17 cellular contexts compared by ENCODE assay signal in the genomic region with DNA sequence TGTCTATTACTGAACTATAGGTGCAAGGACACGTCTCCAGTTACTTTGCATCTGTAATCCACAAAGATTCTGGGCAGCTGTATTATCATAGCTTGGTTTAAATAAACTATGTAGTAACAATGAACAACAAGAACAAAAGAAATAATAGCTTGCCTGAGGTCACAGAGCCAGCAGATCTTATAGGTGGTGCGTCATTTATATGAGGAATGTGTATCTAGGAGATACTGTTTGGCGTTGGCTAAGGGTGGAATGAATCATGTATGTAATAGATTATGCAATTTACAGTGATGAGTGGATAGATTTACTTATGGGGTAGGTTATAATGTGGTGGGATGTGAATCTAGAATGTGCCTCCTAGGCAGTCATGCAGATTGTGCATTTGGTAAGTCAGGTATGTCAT. TPM values are rescaled to one million over a fixed set of nuclear protein-coding genes. Genes with fewer than 3 reads are reported as not detected.
DNase-seq lines count a peak whose midpoint lies in the region; ATAC-seq and TF ChIP-seq lines count a peak whose summit lies in the region.
"Had no signal": no experiment of that assay in that cellular context is flagged by ENCODE, and none has a peak within 500 bp of the region (broad histone marks: within the 10 kb centered on the region; RNA-seq: fewer than 3 reads in every experiment).

No MANE protein-coding gene starts in this region.

- H3K4me3 ChIP-seq in AG09309 (ENCODE audit: control insufficient read depth, low read depth, low read length) (no peak overlapping the region), astrocyte of the cerebellum (ENCODE audit: low read depth, low read length) (no peak overlapping the region)
- H3K4me3 ChIP-seq: esophagus squamous epithelium, ovary had no signal

- no peaks in the 10 kb centered on the region for H3K36me3 Mint-ChIP-seq in endothelial cell (ENCODE audit: low read depth, unreplicated experiment)
- H3K36me3 Mint-ChIP-seq: activated naive CD8-positive, alpha-beta T cell had no signal

- H3K27ac Mint-ChIP-seq in endothelial cell (ENCODE audit: unreplicated experiment) = no peak overlapping the region
- H3K27ac Mint-ChIP-seq: activated B cell treated with CpG ODN at 0.5 μM for 24 hours; activated naive CD8-positive, alpha-beta T cell had no signal

- peak; percentile 40 for DNase-seq in AG09309 (ENCODE audit: low read depth)
- DNase-seq in M059J (ENCODE audit: low read depth) = peak; percentile 77
- DNase-seq in astrocyte of the cerebellum (ENCODE audit: low read depth) = peak; percentile 8
- DNase-seq in foreskin keratinocyte = peak; percentile 92 to 96
- no peak for DNase-seq in NCI-H345 (lab: John Stamatoyannopoulos, UW)
- DNase-seq in endothelial cell (ENCODE audit: low spot score) = no peak
- no peak for DNase-seq in activated gamma-delta T cell treated with Interleukin-2 at 50 U/mL for 16 hours
- DNase-seq in caudate nucleus (lab: John Stamatoyannopoulos, UW) = no peak
- DNase-seq: activated B cell treated with CpG ODN at 0.5 μM for 24 hours; activated CD8-positive, alpha-beta memory T cell treated with anti-CD3 and anti-CD28 coated beads, Interleukin-2, amount 50 U/mL, for 48 hours; AML-193; esophagus squamous epithelium; midbrain; NCI-H2227 treated with DMSO at 0.1 percent for 48 hours; OCI-M1; ovary had no signal

- no peaks in the 10 kb centered on the region for H3K4me1 Mint-ChIP-seq in endothelial cell (ENCODE audit: unreplicated experiment)
- H3K4me1 Mint-ChIP-seq: activated B cell treated with CpG ODN at 0.5 μM for 24 hours had no signal

- TF ChIP-seq CTCF in AG09309 (IDR thresholded peaks at IDR 0.05; ENCODE audit: control insufficient read depth, insufficient read depth, low read depth, low read length, missing control alignments) = no peak
- no peak for TF ChIP-seq CTCF in astrocyte of the cerebellum (IDR thresholded peaks at IDR 0.05; ENCODE audit: low read depth, low read length, missing control alignments)
- no peak for TF ChIP-seq CTCF in foreskin keratinocyte (conservative IDR thresholded peaks at IDR 0.05)
- no peak for TF ChIP-seq CTCF in endothelial cell (IDR thresholded peaks at IDR 0.05; ENCODE audit: unreplicated experiment)

- peaks cover 6% of the 10 kb centered on the region for H3K4me1 ChIP-seq in foreskin keratinocyte
- H3K4me1 ChIP-seq: esophagus squamous epithelium had no signal

- peaks cover 9% of the 10 kb centered on the region for H3K27me3 ChIP-seq in foreskin keratinocyte
- H3K27me3 ChIP-seq: ovary had no signal

- H3K27ac ChIP-seq in foreskin keratinocyte (no peak overlapping the region), caudate nucleus (ENCODE audit: low read depth, low read length) (no peak overlapping the region)
- H3K27ac ChIP-seq: esophagus squamous epithelium, ovary had no signal

- H3K27me3 Mint-ChIP-seq in endothelial cell (ENCODE audit: unreplicated experiment) = peaks cover 2% of the 10 kb centered on the region

- H3K9me3 Mint-ChIP-seq in endothelial cell (ENCODE audit: unreplicated experiment) = no peaks in the 10 kb centered on the region
- H3K9me3 Mint-ChIP-seq: activated B cell treated with CpG ODN at 0.5 μM for 24 hours had no signal

- no peak overlapping the region for H3K4me3 Mint-ChIP-seq in endothelial cell (ENCODE audit: unreplicated experiment)
- H3K4me3 Mint-ChIP-seq: activated B cell treated with CpG ODN at 0.5 μM for 24 hours; activated naive CD8-positive, alpha-beta T cell had no signal

- peak; percentile 93 for ATAC-seq in foreskin keratinocyte

- in situ Hi-C loops in astrocyte of the cerebellum (cut with HindIII; ENCODE audit: low sequenced_read_pairs) = loop anchor here (5.0 to 10.0 kb wide), 2 partner anchors 219 to 336 kb away; no protein-coding TSS in a partner anchor

RNA-seq across cellular contexts. Expression of a gene that starts 42.8 kb away (rescaled TPM):
- not detected in 2 replicates for total RNA-seq in M059J (2014; rRNA removed; shearing (Covaris generic))
- total RNA-seq in foreskin keratinocyte = not detected in 2 replicates
- polyA plus RNA-seq in foreskin keratinocyte = not detected in 2 replicates
- total RNA-seq in endothelial cell (ENCODE audit: unreplicated experiment) = not detected
- total RNA-seq: activated B cell treated with CpG ODN at 0.5 μM for 24 hours, esophagus squamous epithelium had no signal

Comparison
In these comparisons a context has a peak if more than half of its experiments do, and no peak if none do; other contexts are left out.
1. DNase-seq: peak in AG09309 (single experiment), M059J (single experiment), astrocyte of the cerebellum (single experiment) and foreskin keratinocyte (2 of 2); none in NCI-H345 (single experiment), endothelial cell (single experiment), activated gamma-delta T cell treated with Interleukin-2 at 50 U/mL for 16 hours (single experiment) and caudate nucleus (0 of 61).